Comparison of ENCODE assay signal across 33 cellular contexts in genomic region chr16:86455609-86456008, GRCh38. TPM values are rescaled to one million over a fixed set of nuclear protein-coding genes. Genes with fewer than 3 reads are reported as not detected.
"Had no signal": no experiment of that assay in that cellular context is flagged by ENCODE, and none has a peak within 500 bp of the region (broad histone marks: within the 10 kb centered on the region; RNA-seq: fewer than 3 reads in every experiment).

No MANE protein-coding gene starts in this region.

- H3K36me3 Mint-ChIP-seq: activated CD4-positive, alpha-beta memory T cell treated with anti-CD3 and anti-CD28 coated beads for 36 hours; activated naive CD4-positive, alpha-beta T cell treated with anti-CD3 and anti-CD28 coated beads, Interleukin-2, amount 10 ng/mL, durations not matched to agents 7 days and 5 days; brain; immature natural killer cell; memory B cell; stimulated activated naive B cell treated with anti-CD40 and anti-IgM and Interleukin-4, amounts not matched to agents 10 μg/mL and 1 μg/mL and 100 μg/mL, for 72 hours had no signal

- H3K4me1 Mint-ChIP-seq: activated CD4-positive, alpha-beta T cell treated with anti-CD3 and anti-CD28 coated beads, Interleukin-2, amount 10 ng/mL, durations not matched to agents 24 days and 14 days; activated naive CD4-positive, alpha-beta T cell treated with anti-CD3 and anti-CD28 coated beads, Interleukin-2, amount 10 ng/mL, durations not matched to agents 7 days and 5 days; activated naive CD8-positive, alpha-beta T cell treated with anti-CD3 and anti-CD28 coated beads, Interleukin-2, amount 50 U/mL, for 24 hours; immature natural killer cell; memory B cell; neural crest cell; stimulated activated naive B cell treated with anti-CD40 and anti-IgM and Interleukin-4, amounts not matched to agents 10 μg/mL and 1 μg/mL and 100 μg/mL, for 72 hours had no signal

- H3K4me3 ChIP-seq: cardiac muscle cell, pancreas, prostate gland, tibial nerve had no signal

- H3K9me3 Mint-ChIP-seq: activated CD4-positive, alpha-beta memory T cell treated with anti-CD3 and anti-CD28 coated beads for 36 hours; activated CD4-positive, alpha-beta T cell treated with anti-CD3 and anti-CD28 coated beads, Interleukin-2, amount 10 ng/mL, durations not matched to agents 24 days and 14 days; activated naive CD4-positive, alpha-beta T cell treated with anti-CD3 and anti-CD28 coated beads, Interleukin-2, amount 10 ng/mL, durations not matched to agents 7 days and 5 days; activated T-cell treated with anti-CD3 and anti-CD28 coated beads, Interleukin-2, amount 50 U/mL, for 24 hours; effector memory CD8-positive, alpha-beta T cell; immature natural killer cell; memory B cell; neural crest cell had no signal

- H3K36me3 ChIP-seq: cardiac muscle cell, pancreas, prostate gland, tibial nerve had no signal

- H3K4me3 Mint-ChIP-seq: activated CD4-positive, alpha-beta memory T cell treated with anti-CD3 and anti-CD28 coated beads for 36 hours; activated CD4-positive, alpha-beta T cell treated with anti-CD3 and anti-CD28 coated beads, Interleukin-2, amount 10 ng/mL, durations not matched to agents 24 days and 14 days; activated naive CD4-positive, alpha-beta T cell treated with anti-CD3 and anti-CD28 coated beads, Interleukin-2, amount 10 ng/mL, durations not matched to agents 7 days and 5 days; activated naive CD8-positive, alpha-beta T cell treated with anti-CD3 and anti-CD28 coated beads, Interleukin-2, amount 50 U/mL, for 24 hours; activated T-cell treated with anti-CD3 and anti-CD28 coated beads, Interleukin-2, amount 50 U/mL, for 24 hours; brain; effector memory CD8-positive, alpha-beta T cell; immature natural killer cell; memory B cell; naive thymus-derived CD8-positive, alpha-beta T cell; neural crest cell; stimulated activated naive B cell treated with anti-CD40 and anti-IgM and Interleukin-4, amounts not matched to agents 10 μg/mL and 1 μg/mL and 100 μg/mL, for 72 hours; T-helper 2 cell treated with Interferon-gamma antibody and Interleukin-4, amounts not matched to agents 5 μg/mL and 100 μg/mL, for 36 hours had no signal

- H3K27ac ChIP-seq: cardiac muscle cell, pancreas, prostate gland, tibial nerve, VCaP had no signal

- H3K27me3 Mint-ChIP-seq: activated CD4-positive, alpha-beta T cell treated with anti-CD3 and anti-CD28 coated beads, Interleukin-2, amount 10 ng/mL, durations not matched to agents 24 days and 14 days had no signal

- H3K9me3 ChIP-seq: pancreas, prostate gland had no signal

- H3K27ac Mint-ChIP-seq: activated CD4-positive, alpha-beta memory T cell treated with anti-CD3 and anti-CD28 coated beads for 36 hours; activated CD4-positive, alpha-beta T cell treated with anti-CD3 and anti-CD28 coated beads, Interleukin-2, amount 10 ng/mL, durations not matched to agents 24 days and 14 days; activated naive CD4-positive, alpha-beta T cell treated with anti-CD3 and anti-CD28 coated beads, Interleukin-2, amount 10 ng/mL, durations not matched to agents 7 days and 5 days; activated T-cell treated with anti-CD3 and anti-CD28 coated beads, Interleukin-2, amount 50 U/mL, for 24 hours; effector memory CD8-positive, alpha-beta T cell; immature natural killer cell; memory B cell; naive thymus-derived CD8-positive, alpha-beta T cell; stimulated activated naive B cell treated with anti-CD40 and anti-IgM and Interleukin-4, amounts not matched to agents 10 μg/mL and 1 μg/mL and 100 μg/mL, for 72 hours; T-helper 2 cell treated with Interferon-gamma antibody and Interleukin-4, amounts not matched to agents 5 μg/mL and 100 μg/mL, for 36 hours had no signal

- H3K4me1 ChIP-seq: pancreas, prostate gland, tibial nerve had no signal

- DNase-seq: activated CD4-positive, alpha-beta memory T cell treated with anti-CD3 and anti-CD28 coated beads for 36 hours; activated CD4-positive, alpha-beta T cell treated with anti-CD3 and anti-CD28 coated beads, Interleukin-2, amount 10 ng/mL, durations not matched to agents 24 days and 14 days; activated CD4-positive, CD25-positive, alpha-beta regulatory T cell treated with anti-CD3 and anti-CD28 coated beads, Interleukin-2, amount 50 U/mL, for 72 hours; activated CD8-positive, alpha-beta memory T cell treated with anti-CD3 and anti-CD28 coated beads, Interleukin-2, amount 50 U/mL, for 4 hours; activated gamma-delta T cell; activated naive CD4-positive, alpha-beta T cell treated with anti-CD3 and anti-CD28 coated beads, Interleukin-2, amount 10 ng/mL, durations not matched to agents 7 days and 5 days; activated naive CD8-positive, alpha-beta T cell treated with anti-CD3 and anti-CD28 coated beads, Interleukin-2, amount 50 U/mL, for 24 hours; activated T-cell treated with anti-CD3 and anti-CD28 coated beads, Interleukin-2, amount 50 U/mL, for 24 hours; amygdala; cortex of kidney; effector memory CD8-positive, alpha-beta T cell; erythroblast; hypothalamus; immature natural killer cell; kidney; left colon; naive thymus-derived CD8-positive, alpha-beta T cell; pancreas; retina; stimulated activated CD4-positive, alpha-beta T cell treated with anti-CD3 and anti-CD28 coated beads, Interleukin-15, amount 100 ng/mL, for 24 hours; stimulated activated CD4-positive, alpha-beta T cell treated with anti-CD3 and anti-CD28 coated beads, Interleukin-2, amount 100 ng/mL, for 24 hours; stimulated activated naive B cell treated with anti-CD40 and anti-IgM and Interleukin-4, amounts not matched to agents 10 μg/mL and 1 μg/mL and 100 μg/mL, for 72 hours; T-helper 1 cell had no signal

RNA-seq across cellular contexts. Expression of gene FOXF1, which starts 54.7 kb away (rescaled TPM):
- total RNA-seq: activated CD4-positive, alpha-beta memory T cell treated with anti-CD3 and anti-CD28 coated beads for 36 hours; activated CD4-positive, alpha-beta T cell treated with anti-CD3 and anti-CD28 coated beads, Interleukin-2, amount 10 ng/mL, durations not matched to agents 24 days and 14 days; activated CD8-positive, alpha-beta memory T cell treated with anti-CD3 and anti-CD28 coated beads for 36 hours; chondrocyte; naive thymus-derived CD8-positive, alpha-beta T cell; neural crest cell had no signal
- polyA plus RNA-seq: immature natural killer cell; naive thymus-derived CD8-positive, alpha-beta T cell had no signal
